9 cellular contexts compared by ENCODE assay signal in genomic region chr21:34933609-34934345, GRCh38.
DNase-seq lines count a peak whose midpoint lies in the region; TF ChIP-seq lines count a peak whose summit lies in the region.
"Had no signal": no experiment of that assay in that cellular context is flagged by ENCODE, and none has a peak within 500 bp of the region (broad histone marks: within the 10 kb centered on the region; RNA-seq: fewer than 3 reads in every experiment).

No MANE protein-coding gene starts in this region.

- H3K27me3 Mint-ChIP-seq in activated CD4-positive, alpha-beta T cell treated with anti-CD3 and anti-CD28 coated beads, Interleukin-2, amount 10 ng/mL, durations not matched to agents 24 days and 14 days: no peaks in the 10 kb centered on the region
- no peaks in the 10 kb centered on the region for H3K27me3 Mint-ChIP-seq in activated naive CD8-positive, alpha-beta T cell
- peaks cover 5% of the 10 kb centered on the region for H3K27me3 Mint-ChIP-seq in endodermal cell (ENCODE audit: insufficient read depth)

- no peaks in the 10 kb centered on the region for H3K4me1 ChIP-seq in endodermal cell (ENCODE audit: control insufficient read depth, insufficient read depth, low read length)

- H3K36me3 ChIP-seq in endodermal cell (ENCODE audit: control insufficient read depth, insufficient read depth, low read length): no peaks in the 10 kb centered on the region

- peak overlapping the region; percentile 85 for H3K27ac Mint-ChIP-seq in activated CD4-positive, alpha-beta T cell treated with anti-CD3 and anti-CD28 coated beads, Interleukin-2, amount 10 ng/mL, durations not matched to agents 24 days and 14 days
- H3K27ac Mint-ChIP-seq in activated naive CD8-positive, alpha-beta T cell: peak overlapping the region; percentile 98
- H3K27ac Mint-ChIP-seq in endodermal cell: no peak overlapping the region

- peak overlapping the region; percentile 40 for H3K4me3 ChIP-seq in Jurkat, Clone E6-1 (ENCODE audit: low read length)
- H3K4me3 ChIP-seq in endodermal cell (ENCODE audit: low read length): no peak overlapping the region

- H3K27ac ChIP-seq in endodermal cell (ENCODE audit: low read depth, low read length): no peak overlapping the region

- H3K9ac ChIP-seq in endodermal cell (ENCODE audit: extremely low read depth, low read length, poor library complexity, severe bottlenecking): no peak overlapping the region

- peaks cover 3% of the 10 kb centered on the region for H3K9me3 Mint-ChIP-seq in activated CD4-positive, alpha-beta T cell treated with anti-CD3 and anti-CD28 coated beads, Interleukin-2, amount 10 ng/mL, durations not matched to agents 24 days and 14 days
- no peaks in the 10 kb centered on the region for H3K9me3 Mint-ChIP-seq in activated naive CD8-positive, alpha-beta T cell (ENCODE audit: low read depth)
- H3K9me3 Mint-ChIP-seq in endodermal cell: no peaks in the 10 kb centered on the region

- peak; percentile 83 for DNase-seq in activated CD4-positive, alpha-beta T cell treated with anti-CD3 and anti-CD28 coated beads, Interleukin-2, amount 10 ng/mL, durations not matched to agents 24 days and 14 days
- DNase-seq in activated CD4-positive, alpha-beta T cell treated with anti-CD3 and anti-CD28 coated beads for 1 hour: no peak
- peak; percentile 77 for DNase-seq in Jurkat, Clone E6-1 (ENCODE audit: low read depth, low spot score)
- peak in 5 of 6 experiments; percentile 17 to 72 (median 62) for DNase-seq in stimulated activated naive CD4-positive, alpha-beta T cell (lab: John Stamatoyannopoulos, UW)
- DNase-seq in G401 (ENCODE audit: low spot score) (no peak), NCI-H2081 treated with DMSO at 0.1 percent for 48 hours (lab: John Stamatoyannopoulos, UW) (no peak), endodermal cell (no peak)
- DNase-seq: NCI-H510A had no signal

- no peaks in the 10 kb centered on the region for H3K27me3 ChIP-seq in endodermal cell (ENCODE audit: control insufficient read depth, insufficient read depth, low read length, poor library complexity, severe bottlenecking)

- intact Hi-C loops in activated CD4-positive, alpha-beta T cell treated with anti-CD3 and anti-CD28 coated beads, Interleukin-2, amount 10 ng/mL, durations not matched to agents 24 days and 14 days (cut with micrococcal nuclease): loop anchor here (2.0 to 5.0 kb wide), 3 partner anchors 34 to 53 kb away; no protein-coding TSS in a partner anchor

- no peak for TF ChIP-seq CTCF in endodermal cell (conservative IDR thresholded peaks at IDR 0.05)

- H3K4me1 Mint-ChIP-seq in activated CD4-positive, alpha-beta T cell treated with anti-CD3 and anti-CD28 coated beads, Interleukin-2, amount 10 ng/mL, durations not matched to agents 24 days and 14 days: peaks cover 72% of the 10 kb centered on the region
- H3K4me1 Mint-ChIP-seq in activated naive CD8-positive, alpha-beta T cell (ENCODE audit: low read depth): peaks cover 87% of the 10 kb centered on the region
- H3K4me1 Mint-ChIP-seq in endodermal cell: peaks cover 2% of the 10 kb centered on the region

- H3K4me3 Mint-ChIP-seq in activated CD4-positive, alpha-beta T cell treated with anti-CD3 and anti-CD28 coated beads, Interleukin-2, amount 10 ng/mL, durations not matched to agents 24 days and 14 days: peak overlapping the region; percentile 78
- H3K4me3 Mint-ChIP-seq in activated naive CD8-positive, alpha-beta T cell: peak overlapping the region; percentile 78
- no peak overlapping the region for H3K4me3 Mint-ChIP-seq in endodermal cell

- H3K9me3 ChIP-seq in endodermal cell (ENCODE audit: control insufficient read depth, low read length): no peaks in the 10 kb centered on the region

- H3K36me3 Mint-ChIP-seq in activated CD4-positive, alpha-beta T cell treated with anti-CD3 and anti-CD28 coated beads, Interleukin-2, amount 10 ng/mL, durations not matched to agents 24 days and 14 days (ENCODE audit: low read depth): peaks cover 10% of the 10 kb centered on the region
- H3K36me3 Mint-ChIP-seq in activated naive CD8-positive, alpha-beta T cell: peaks cover 4% of the 10 kb centered on the region
- H3K36me3 Mint-ChIP-seq in endodermal cell (ENCODE audit: low read depth): no peaks in the 10 kb centered on the region

- WGBS in endodermal cell (ENCODE audit: insufficient coverage in 1 of 2, insufficient read length in 1 of 2), 2 experiments: 89 to 97% methylated on average over 3 of the region's 3 CpGs

- in situ Hi-C loops in G401 (cut with HindIII; ENCODE audit: low sequenced_read_pairs): no loop called here

Comparison
In these comparisons a context has a peak if more than half of its experiments do, and no peak if none do; other contexts are left out.
1. DNase-seq: peak in activated CD4-positive, alpha-beta T cell treated with anti-CD3 and anti-CD28 coated beads, Interleukin-2, amount 10 ng/mL, durations not matched to agents 24 days and 14 days (single experiment), Jurkat, Clone E6-1 (single experiment) and stimulated activated naive CD4-positive, alpha-beta T cell (5 of 6); none in activated CD4-positive, alpha-beta T cell treated with anti-CD3 and anti-CD28 coated beads for 1 hour (single experiment), G401 (single experiment), NCI-H2081 treated with DMSO at 0.1 percent for 48 hours (single experiment) and endodermal cell (single experiment).